Comparison of ENCODE assay signal across 11 cellular contexts in genomic region chr3:12394516-12395271, GRCh38.
A peak's percentile ranks its signal among the peaks of the same experiment; 100 is the strongest.
DNase-seq lines count a peak whose midpoint lies in the region; ATAC-seq lines count a peak whose summit lies in the region.
"Had no signal": no experiment of that assay in that cellular context is flagged by ENCODE, and none has a peak within 500 bp of the region (broad histone marks: within the 10 kb centered on the region; RNA-seq: fewer than 3 reads in every experiment).

No MANE protein-coding gene starts in this region.

- DNase-seq in activated T-cell treated with anti-CD3 and anti-CD28 coated beads, Interleukin-2, amount 50 U/mL, for 72 hours: no peak
- no peak for DNase-seq in activated T-cell treated with anti-CD3 and anti-CD28 coated beads, Interleukin-2, amount 50 U/mL, for 48 hours
- peak; percentile 41 for DNase-seq in NOMO-1 treated with DMSO at 0.1 percent for 48 hours (lab: John Stamatoyannopoulos, UW; ENCODE audit: unreplicated experiment)
- no peak for DNase-seq in stimulated activated effector memory CD8-positive, alpha-beta T cell treated with anti-CD3 and anti-CD28 coated beads, Interleukin-12 subunit alpha, Interleukin-12 subunit beta, amount 100 ng/mL, for 72 hours (ENCODE audit: low spot score in 2 of 2)
- DNase-seq in NCI-H748 treated with DMSO at 0.1 percent for 48 hours (lab: John Stamatoyannopoulos, UW): no peak
- DNase-seq in left cardiac atrium: no peak
- DNase-seq in NCI-H2107 treated with DMSO at 0.1 percent for 48 hours (lab: John Stamatoyannopoulos, UW; ENCODE audit: unreplicated experiment): no peak
- DNase-seq: hippocampal formation, NCI-H1436 treated with DMSO at 0.1 percent for 48 hours, pancreas had no signal

- no peaks in the 10 kb centered on the region for H3K9me3 Mint-ChIP-seq in activated T-cell treated with anti-CD3 and anti-CD28 coated beads, Interleukin-2, amount 50 U/mL, for 72 hours
- H3K9me3 Mint-ChIP-seq in stimulated activated effector memory CD8-positive, alpha-beta T cell treated with anti-CD3 and anti-CD28 coated beads, Interleukin-12 subunit alpha, Interleukin-12 subunit beta, amount 100 ng/mL, for 72 hours: no peaks in the 10 kb centered on the region

- peaks cover 32% of the 10 kb centered on the region for H3K27me3 Mint-ChIP-seq in activated T-cell treated with anti-CD3 and anti-CD28 coated beads, Interleukin-2, amount 50 U/mL, for 72 hours (ENCODE audit: low read depth)

- peak in 1 of 2 donors; percentile 14 for ATAC-seq in activated T-cell treated with anti-CD3 and anti-CD28 coated beads, Interleukin-2, amount 50 U/mL, for 72 hours (replicated peaks in 1 of 2)
- ATAC-seq in HG02642 (IDR thresholded peaks at IDR 0.05; ENCODE audit: poor library complexity, unreplicated experiment) (peak; percentile 24), left cardiac atrium (no peak)
- no peak for ATAC-seq in stimulated activated effector memory CD8-positive, alpha-beta T cell treated with anti-CD3 and anti-CD28 coated beads, Interleukin-12 subunit alpha, Interleukin-12 subunit beta, amount 100 ng/mL, for 72 hours

- H3K4me1 Mint-ChIP-seq in activated T-cell treated with anti-CD3 and anti-CD28 coated beads, Interleukin-2, amount 50 U/mL, for 72 hours (ENCODE audit: low read depth): peaks cover 25% of the 10 kb centered on the region
- peaks cover 6% of the 10 kb centered on the region for H3K4me1 Mint-ChIP-seq in stimulated activated effector memory CD8-positive, alpha-beta T cell treated with anti-CD3 and anti-CD28 coated beads, Interleukin-12 subunit alpha, Interleukin-12 subunit beta, amount 100 ng/mL, for 72 hours

- H3K4me3 Mint-ChIP-seq in activated T-cell treated with anti-CD3 and anti-CD28 coated beads, Interleukin-2, amount 50 U/mL, for 72 hours: peak overlapping the region; percentile 58 to 59
- peak overlapping the region; percentile 39 for H3K4me3 Mint-ChIP-seq in stimulated activated effector memory CD8-positive, alpha-beta T cell treated with anti-CD3 and anti-CD28 coated beads, Interleukin-12 subunit alpha, Interleukin-12 subunit beta, amount 100 ng/mL, for 72 hours

- no peaks in the 10 kb centered on the region for H3K36me3 Mint-ChIP-seq in activated T-cell treated with anti-CD3 and anti-CD28 coated beads, Interleukin-2, amount 50 U/mL, for 72 hours (ENCODE audit: insufficient read depth in 2 of 2)
- H3K36me3 Mint-ChIP-seq in stimulated activated effector memory CD8-positive, alpha-beta T cell treated with anti-CD3 and anti-CD28 coated beads, Interleukin-12 subunit alpha, Interleukin-12 subunit beta, amount 100 ng/mL, for 72 hours: no peaks in the 10 kb centered on the region

- intact Hi-C loops in left cardiac atrium (cut with DNase I): no loop called here

- H3K27ac Mint-ChIP-seq in activated T-cell treated with anti-CD3 and anti-CD28 coated beads, Interleukin-2, amount 50 U/mL, for 72 hours: peak overlapping the region; percentile 15
- peak overlapping the region; percentile 53 for H3K27ac Mint-ChIP-seq in stimulated activated effector memory CD8-positive, alpha-beta T cell treated with anti-CD3 and anti-CD28 coated beads, Interleukin-12 subunit alpha, Interleukin-12 subunit beta, amount 100 ng/mL, for 72 hours
